8 cellular contexts compared by ENCODE assay signal in the genomic region with DNA sequence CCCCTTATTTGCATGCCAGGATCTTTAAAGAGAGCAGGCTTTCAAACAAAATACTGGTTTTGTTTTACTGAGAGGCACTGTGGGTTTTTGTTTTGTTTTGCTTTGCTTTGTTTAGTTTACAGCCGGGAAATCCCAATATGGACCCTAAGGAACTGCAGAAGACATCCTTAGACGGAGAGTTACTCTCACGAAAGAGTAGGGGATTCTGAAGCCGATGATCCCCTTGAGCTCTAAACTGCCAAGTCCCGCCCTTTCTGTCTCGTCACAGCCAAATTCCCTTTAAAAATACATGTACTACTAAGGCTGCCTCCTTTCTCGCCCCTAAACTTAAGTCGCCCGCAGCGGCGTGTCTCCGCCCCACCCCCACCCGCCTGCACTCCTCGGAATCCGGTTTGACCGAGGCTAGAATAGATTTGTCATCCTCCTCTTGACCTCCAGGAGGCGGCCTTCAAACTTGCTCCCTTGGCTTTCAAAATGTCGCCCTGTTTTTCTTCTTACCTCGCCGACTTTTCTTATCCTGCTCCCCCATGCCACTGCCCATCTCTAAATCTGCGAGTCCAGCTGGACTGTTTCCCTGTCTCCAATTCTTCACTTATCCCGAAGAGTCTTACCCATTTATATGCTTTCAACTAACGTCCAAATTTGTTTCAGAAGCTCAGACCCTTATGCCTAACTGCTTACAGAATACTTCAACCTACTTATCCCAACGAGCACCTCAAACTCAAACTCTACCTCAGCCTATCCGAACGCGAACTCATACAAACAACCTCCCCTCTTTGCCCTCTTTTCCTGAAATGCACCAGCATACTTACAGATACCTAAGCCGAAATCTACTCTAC. TPM values are rescaled to one million over a fixed set of nuclear protein-coding genes. Genes with fewer than 3 reads are reported as not detected.
DNase-seq lines count a peak whose midpoint lies in the region; ATAC-seq, FAIRE-seq and TF ChIP-seq lines count a peak whose summit lies in the region.

No MANE protein-coding gene starts in this region.

- TF ChIP-seq POLR2A in GM10847 (IDR thresholded peaks at IDR 0.05; ENCODE audit: extremely low read depth, insufficient read length), result peak; percentile 88
- peak in 1 of 2 donors; percentile 64 for TF ChIP-seq POLR2A in sigmoid colon (IDR thresholded peaks at IDR 0.05)

- H3K9me3 ChIP-seq in astrocyte (ENCODE audit: insufficient read depth, low read depth, low read length) (no peaks in the 10 kb centered on the region), iPS DF 6.9 (ENCODE audit: control insufficient read depth, insufficient read depth, low read length) (no peaks in the 10 kb centered on the region), sigmoid colon (no peaks in the 10 kb centered on the region)

- H2AFZ ChIP-seq in astrocyte (ENCODE audit: low read depth, low read length), result peak overlapping the region; percentile 70

- peak; percentile 86 for DNase-seq in NCI-H1694 treated with DMSO at 0.1 percent for 48 hours (lab: John Stamatoyannopoulos, UW)
- DNase-seq in T-helper 2 cell treated with Interferon-gamma antibody and Interleukin-4, amounts not matched to agents 5 μg/mL and 100 μg/mL, for 36 hours (ENCODE audit: low spot score), result peak; percentile 75
- DNase-seq in astrocyte (ENCODE audit: low read depth), result peak; percentile 83
- no peak for DNase-seq in iPS DF 6.9 (ENCODE audit: low read depth, low spot score)
- DNase-seq in sigmoid colon, result peak; percentile 94

- WGBS in iPS DF 6.9 (ENCODE audit: insufficient coverage, insufficient read length), result no CpG with 5 or more reads among the region's 28 CpGs
- WGBS in sigmoid colon, 2 donors, result 5 to 10% methylated on average over 28 of the region's 28 CpGs

- H3K79me2 ChIP-seq in astrocyte (ENCODE audit: insufficient read depth, low read length), result peaks cover 16% of the 10 kb centered on the region

- H3K4me1 ChIP-seq in astrocyte (ENCODE audit: insufficient read depth, low read length) (peaks cover 10% of the 10 kb centered on the region), iPS DF 6.9 (ENCODE audit: control insufficient read depth, insufficient read depth, low read length) (no peaks in the 10 kb centered on the region), sigmoid colon (peaks cover 3 to 32% (median 21%) of the 10 kb centered on the region in 4 donors)

- no peaks in the 10 kb centered on the region for H3K9me3 Mint-ChIP-seq in T-helper 2 cell treated with Interferon-gamma antibody and Interleukin-4, amounts not matched to agents 5 μg/mL and 100 μg/mL, for 36 hours
- no peaks in the 10 kb centered on the region for H3K9me3 Mint-ChIP-seq in astrocyte (ENCODE audit: unreplicated experiment)

- H3K27me3 ChIP-seq in astrocyte (ENCODE audit: insufficient read depth, low read length), result no peaks in the 10 kb centered on the region
- H3K27me3 ChIP-seq in iPS DF 6.9 (ENCODE audit: control insufficient read depth, insufficient read depth, low read length), result no peaks in the 10 kb centered on the region
- H3K27me3 ChIP-seq in sigmoid colon, result no peaks in the 10 kb centered on the region

- H3K36me3 Mint-ChIP-seq in T-helper 2 cell treated with Interferon-gamma antibody and Interleukin-4, amounts not matched to agents 5 μg/mL and 100 μg/mL, for 36 hours (ENCODE audit: low read depth), result no peaks in the 10 kb centered on the region
- H3K36me3 Mint-ChIP-seq in astrocyte (ENCODE audit: low read depth, unreplicated experiment), result no peaks in the 10 kb centered on the region

- no peak for FAIRE-seq in astrocyte (lab: Jason Lieb, UNC)

- ATAC-seq in HG02852 (IDR thresholded peaks at IDR 0.05; ENCODE audit: unreplicated experiment) (peak; percentile 21), GM18870 (IDR thresholded peaks at IDR 0.05; ENCODE audit: unreplicated experiment) (no peak)

- peak overlapping the region; percentile 95 for H3K27ac ChIP-seq in astrocyte (ENCODE audit: low read depth, low read length)
- peak overlapping the region; percentile 51 for H3K27ac ChIP-seq in iPS DF 6.9 (ENCODE audit: low read length)
- H3K27ac ChIP-seq in sigmoid colon, result peak overlapping the region; percentile 97 to 100 (median 99)

- H3K27ac Mint-ChIP-seq in T-helper 2 cell treated with Interferon-gamma antibody and Interleukin-4, amounts not matched to agents 5 μg/mL and 100 μg/mL, for 36 hours, result no peak overlapping the region
- no peak overlapping the region for H3K27ac Mint-ChIP-seq in astrocyte (ENCODE audit: unreplicated experiment)

- TF ChIP-seq CTCF in astrocyte (IDR thresholded peaks at IDR 0.05; ENCODE audit: insufficient read depth, low read depth, low read length), result peak; percentile 48
- TF ChIP-seq CTCF in sigmoid colon (IDR thresholded peaks at IDR 0.05), result peak in 3 of 4 experiments; percentile 28 to 54 (median 53)

- TF ChIP-seq EP300 in sigmoid colon (IDR thresholded peaks at IDR 0.05), result no peak

- H3K4me3 ChIP-seq in astrocyte (ENCODE audit: insufficient read depth, low read depth, low read length) (peak overlapping the region; percentile 82), iPS DF 6.9 (ENCODE audit: low read length) (peak overlapping the region; percentile 22; the same call in 1 of the 2 replicates), sigmoid colon (peak overlapping the region; percentile 72 to 79 (median 76))

- peaks cover 6% of the 10 kb centered on the region for H3K4me1 Mint-ChIP-seq in T-helper 2 cell treated with Interferon-gamma antibody and Interleukin-4, amounts not matched to agents 5 μg/mL and 100 μg/mL, for 36 hours (ENCODE audit: low read depth)
- H3K4me1 Mint-ChIP-seq in astrocyte (ENCODE audit: low read depth, unreplicated experiment), result peaks cover 2% of the 10 kb centered on the region

- H3K9ac ChIP-seq in astrocyte (ENCODE audit: low read length), result peak overlapping the region; percentile 97

- H3K4me2 ChIP-seq in astrocyte (ENCODE audit: low read length), result peak overlapping the region; percentile 93

- H3K36me3 ChIP-seq in astrocyte (ENCODE audit: insufficient read depth, low read length) (no peaks in the 10 kb centered on the region), iPS DF 6.9 (ENCODE audit: control insufficient read depth, insufficient read depth, low read length) (no peaks in the 10 kb centered on the region), sigmoid colon (no peaks in the 10 kb centered on the region)

- intact Hi-C loops in sigmoid colon (cut with DNase I), result loop anchor here (10.0 kb wide), 1 partner anchor 176 kb away; the partner anchor contains the start of gene VPS45

- no peaks in the 10 kb centered on the region for H3K27me3 Mint-ChIP-seq in T-helper 2 cell treated with Interferon-gamma antibody and Interleukin-4, amounts not matched to agents 5 μg/mL and 100 μg/mL, for 36 hours (ENCODE audit: low read depth)
- H3K27me3 Mint-ChIP-seq in astrocyte (ENCODE audit: low read depth, unreplicated experiment), result no peaks in the 10 kb centered on the region

- peaks cover 16% of the 10 kb centered on the region for H4K20me1 ChIP-seq in astrocyte (ENCODE audit: insufficient read depth, low read length)

- H3K4me3 Mint-ChIP-seq in T-helper 2 cell treated with Interferon-gamma antibody and Interleukin-4, amounts not matched to agents 5 μg/mL and 100 μg/mL, for 36 hours, result no peak overlapping the region
- no peak overlapping the region for H3K4me3 Mint-ChIP-seq in astrocyte (ENCODE audit: unreplicated experiment)

RNA-seq across cellular contexts. Expression of gene BOLA1, which starts 11.0 kb away (rescaled TPM):
- 6.1 and 7.0 TPM in 2 replicates for total RNA-seq in astrocyte
- total RNA-seq in sigmoid colon, result 10 to 100 TPM; 36.0 to 61.4 (median 50.6) TPM
- 10 to 100 TPM; 19.2 to 26.6 (median 21.5) TPM for polyA plus RNA-seq in sigmoid colon

RNA-seq across cellular contexts. Expression of gene SV2A, which starts 29.3 kb away (rescaled TPM):
- 6.4 and 6.8 TPM in 2 replicates for total RNA-seq in astrocyte
- 1 to 10 TPM; 3.3 to 6.9 (median 5.7) TPM for total RNA-seq in sigmoid colon
- 1 to 10 TPM in 1 of 3 donors, under 1 TPM in 1, not detected in 1; 0.60 to 2.7 TPM for polyA plus RNA-seq in sigmoid colon

RNA-seq across cellular contexts. Expression of gene SF3B4, which starts 39.2 kb away (rescaled TPM):
- total RNA-seq in astrocyte (73.2 and 74.0 TPM in 2 replicates), sigmoid colon (10 to 100 TPM in 2 of 4 donors, 1 to 10 TPM in 2; 7.8 to 17.7 (median 10.4) TPM)
- 10 to 100 TPM; 19.0 to 51.1 (median 30.6) TPM for polyA plus RNA-seq in sigmoid colon

RNA-seq across cellular contexts. Expression of gene MTMR11, which starts 48.3 kb away (rescaled TPM):
- total RNA-seq in astrocyte (4.0 and 5.0 TPM in 2 replicates), sigmoid colon (10 to 100 TPM; 10.3 to 22.5 (median 17.9) TPM)
- polyA plus RNA-seq in sigmoid colon, result 10 to 100 TPM; 69.9 to 85.8 (median 76.9) TPM

Comparison
In these comparisons a context has a peak if more than half of its experiments do, and no peak if none do; other contexts are left out.
1. H3K4me3 ChIP-seq: peak in every context shown above with its lines; median percentile 82 in astrocyte; 76 in sigmoid colon; 22 in iPS DF 6.9.